Comparison of ENCODE assay signal across 24 cellular contexts in the genomic region with DNA sequence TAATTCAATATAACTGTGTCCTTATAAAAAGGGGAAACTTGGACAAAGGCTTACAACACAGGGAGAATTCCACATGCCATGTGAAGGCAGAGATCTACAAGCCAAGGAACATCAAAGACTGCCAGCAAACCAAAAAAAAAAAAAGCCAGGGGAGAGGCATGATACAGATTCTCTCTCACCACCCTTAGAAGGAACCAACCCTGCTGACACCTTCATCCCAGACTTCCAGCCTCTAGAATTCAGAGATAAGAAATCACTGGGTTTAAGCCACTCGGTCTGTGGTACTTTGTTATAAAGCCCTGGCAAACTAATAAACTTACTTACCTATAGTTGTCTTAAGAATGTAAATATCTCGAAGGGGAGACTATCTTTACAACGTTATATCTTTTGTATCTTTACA. TPM values are rescaled to one million over a fixed set of nuclear protein-coding genes. Genes with fewer than 3 reads are reported as not detected.
A peak's percentile ranks its signal among the peaks of the same experiment; 100 is the strongest.
DNase-seq lines count a peak whose midpoint lies in the region; ATAC-seq, FAIRE-seq and TF ChIP-seq lines count a peak whose summit lies in the region.
"Had no signal": no experiment of that assay in that cellular context is flagged by ENCODE, and none has a peak within 500 bp of the region (broad histone marks: within the 10 kb centered on the region; RNA-seq: fewer than 3 reads in every experiment).

No MANE protein-coding gene starts in this region.

- H3K36me3 Mint-ChIP-seq in activated T-cell treated with anti-CD3 and anti-CD28 coated beads, Interleukin-2, amount 50 U/mL, for 4 hours (ENCODE audit: insufficient read depth), result peaks cover 13% of the 10 kb centered on the region

- intact Hi-C loops in gastrocnemius medialis (cut with DNase I; ENCODE audit: low total_unique reads), result no loop called here

- no peaks in the 10 kb centered on the region for H3K27me3 Mint-ChIP-seq in activated T-cell treated with anti-CD3 and anti-CD28 coated beads, Interleukin-2, amount 50 U/mL, for 4 hours (ENCODE audit: low read depth)

- no peak for TF ChIP-seq CTCF in fibroblast of the aortic adventitia (IDR thresholded peaks at IDR 0.05; ENCODE audit: insufficient read depth, low read length)
- no peak for TF ChIP-seq CTCF in gastrocnemius medialis (IDR thresholded peaks at IDR 0.05 in 4 of 5, conservative IDR thresholded peaks at IDR 0.05 in 1 of 5)
- no peak for TF ChIP-seq CTCF in brain microvascular endothelial cell (IDR thresholded peaks at IDR 0.05; ENCODE audit: low read depth, low read length, missing control alignments)

- H3K4me1 ChIP-seq in gastrocnemius medialis, result peaks cover 61 to 68% of the 10 kb centered on the region in 2 donors

- H3K4me1 Mint-ChIP-seq in activated T-cell treated with anti-CD3 and anti-CD28 coated beads, Interleukin-2, amount 50 U/mL, for 4 hours (ENCODE audit: low read depth), result peaks cover 68% of the 10 kb centered on the region

- peak overlapping the region; percentile 98 to 100 (median 100) for H3K27ac ChIP-seq in gastrocnemius medialis
- no peak overlapping the region for H3K27ac ChIP-seq in brain microvascular endothelial cell
- H3K27ac ChIP-seq: BLaER1 treated with 17β-estradiol and CSF1 and Interleukin-3, amounts not matched to agents 10 nM and 100 nM had no signal

- H3K36me3 ChIP-seq in gastrocnemius medialis (peaks cover 0 to 19% of the 10 kb centered on the region in 2 donors), brain microvascular endothelial cell (replicated peaks) (peaks cover 3% of the 10 kb centered on the region)

- peak; percentile 79 for FAIRE-seq in HTR-8/SVneo (lab: Jason Lieb, UNC)
- FAIRE-seq: A204.1, GM12892, TTC549 had no signal

- no peak for DNase-seq in activated T-cell treated with anti-CD3 and anti-CD28 coated beads, Interleukin-2, amount 50 U/mL, for 4 hours
- DNase-seq in activated T-cell treated with anti-CD3 and anti-CD28 coated beads for 4 hours (no peak), HTR-8/SVneo (ENCODE audit: insufficient read length, low spot score) (no peak), fibroblast of the aortic adventitia (ENCODE audit: low read depth) (peak; percentile 34), gastrocnemius medialis (no peak), brain microvascular endothelial cell (no peak), DMS53 treated with DMSO at 0.1 percent for 48 hours (lab: John Stamatoyannopoulos, UW; ENCODE audit: unreplicated experiment) (no peak)
- DNase-seq: activated CD4-positive, alpha-beta T cell treated with anti-CD3 and anti-CD28 coated beads for 48 hours; activated CD8-positive, alpha-beta memory T cell treated with anti-CD3 and anti-CD28 coated beads, Interleukin-2, amount 50 U/mL, for 4 hours; activated naive CD4-positive, alpha-beta T cell treated with anti-CD3 and anti-CD28 coated beads, Interleukin-2, amount 50 U/mL, for 16 hours; DMS53; H7; left lung; MG63; NCI-H146; Right ventricle myocardium superior; stimulated activated CD4-positive, alpha-beta T cell treated with anti-CD3 and anti-CD28 coated beads, Interleukin-1b, Interleukin-23, amount 100 ng/mL, for 48 hours; stimulated activated naive CD8-positive, alpha-beta T cell treated with anti-CD3 and anti-CD28 coated beads, Interleukin-15, Interleukin-2, amounts not matched to agents 100 U/mL and 50 U/mL, for 24 hours had no signal

- no peak for TF ChIP-seq POLR2A in gastrocnemius medialis (IDR thresholded peaks at IDR 0.05)

- H3K27me3 ChIP-seq in gastrocnemius medialis, result no peaks in the 10 kb centered on the region
- H3K27me3 ChIP-seq in brain microvascular endothelial cell (replicated peaks), result no peaks in the 10 kb centered on the region
- H3K27me3 ChIP-seq: BLaER1 treated with 17β-estradiol and CSF1 and Interleukin-3, amounts not matched to agents 10 nM and 100 nM; left lung; MG63 had no signal

- H3K4me3 Mint-ChIP-seq in activated T-cell treated with anti-CD3 and anti-CD28 coated beads, Interleukin-2, amount 50 U/mL, for 4 hours, result peak overlapping the region; percentile 2

- no peak overlapping the region for H3K4me3 ChIP-seq in fibroblast of the aortic adventitia (ENCODE audit: low read depth, low read length)
- H3K4me3 ChIP-seq in gastrocnemius medialis, result no peak overlapping the region
- H3K4me3 ChIP-seq in brain microvascular endothelial cell (ENCODE audit: low read depth, low read length), result no peak overlapping the region
- H3K4me3 ChIP-seq: BLaER1 treated with 17β-estradiol and CSF1 and Interleukin-3, amounts not matched to agents 10 nM and 100 nM; left lung; MG63 had no signal

- in situ Hi-C loops in gastrocnemius medialis (cut with MboI; ENCODE audit: low sequenced_read_pairs in 4 of 4) (no loop called here), brain microvascular endothelial cell (cut with HindIII; ENCODE audit: low pct_ligation_motif_present, low sequenced_read_pairs) (no loop called here)

- no peak for ATAC-seq in activated T-cell treated with anti-CD3 and anti-CD28 coated beads, Interleukin-2, amount 50 U/mL, for 4 hours
- ATAC-seq in gastrocnemius medialis (no peak), GM18517 (IDR thresholded peaks at IDR 0.05; ENCODE audit: unreplicated experiment) (no peak)
- ATAC-seq: left lung; sciatic nerve; stimulated activated naive CD8-positive, alpha-beta T cell treated with anti-CD3 and anti-CD28 coated beads, Interleukin-15, Interleukin-2, amounts not matched to agents 100 U/mL and 50 U/mL, for 24 hours had no signal

- no peaks in the 10 kb centered on the region for H3K9me3 Mint-ChIP-seq in activated T-cell treated with anti-CD3 and anti-CD28 coated beads, Interleukin-2, amount 50 U/mL, for 4 hours

- no peaks in the 10 kb centered on the region for H3K9me3 ChIP-seq in gastrocnemius medialis
- H3K9me3 ChIP-seq: BLaER1 treated with 17β-estradiol and CSF1 and Interleukin-3, amounts not matched to agents 10 nM and 100 nM; left lung; MG63 had no signal

RNA-seq across cellular contexts. Expression of gene SERINC3, which starts 4.4 kb away (rescaled TPM):
- 10 to 100 TPM; 34.6 to 44.1 (median 37.9) TPM for total RNA-seq in activated T-cell treated with anti-CD3 and anti-CD28 coated beads, Interleukin-2, amount 50 U/mL, for 4 hours
- total RNA-seq in fibroblast of the aortic adventitia (ENCODE audit: low replicate concordance), result 113 and 160 TPM in 2 replicates
- total RNA-seq in gastrocnemius medialis, result 100 to 1,000 TPM in 3 of 4 donors, 10 to 100 TPM in 1; 93.3 to 174 (median 139) TPM

RNA-seq across cellular contexts. Expression of gene TTPAL, which starts 41.8 kb away (rescaled TPM):
- total RNA-seq in activated T-cell treated with anti-CD3 and anti-CD28 coated beads, Interleukin-2, amount 50 U/mL, for 4 hours, result 10 to 100 TPM; 24.3 to 25.3 (median 25.3) TPM
- total RNA-seq in fibroblast of the aortic adventitia (ENCODE audit: low replicate concordance), result 11.1 and 18.0 TPM in 2 replicates
- total RNA-seq in gastrocnemius medialis, result 1 to 10 TPM; 3.5 to 5.0 (median 4.7) TPM
